Comparison of ENCODE assay signal across 14 cellular contexts in the genomic region with DNA sequence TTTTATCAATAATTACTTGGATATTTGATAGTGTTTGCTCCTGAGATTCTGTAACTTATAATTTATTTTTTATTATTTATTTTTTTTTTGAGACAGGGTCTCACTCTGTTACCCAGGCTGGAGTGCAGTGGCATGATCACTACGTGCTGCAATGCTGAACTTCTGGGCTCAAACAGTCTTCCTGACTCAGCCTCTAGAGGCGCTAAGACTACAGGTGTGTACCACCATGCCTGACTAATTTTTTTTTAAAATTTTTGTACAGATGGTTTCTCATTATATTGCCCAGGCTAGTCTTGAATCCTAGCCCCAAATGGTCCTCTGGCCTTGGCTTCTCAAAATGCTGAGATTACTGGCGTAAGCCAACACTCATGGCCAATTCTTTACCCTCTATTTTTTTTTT.
DNase-seq lines count a peak whose midpoint lies in the region; ATAC-seq lines count a peak whose summit lies in the region.
"Had no signal": no experiment of that assay in that cellular context is flagged by ENCODE, and none has a peak within 500 bp of the region (broad histone marks: within the 10 kb centered on the region; RNA-seq: fewer than 3 reads in every experiment).

No MANE protein-coding gene starts in this region.

- WGBS in mesendoderm (ENCODE audit: extremely low coverage, insufficient coverage, low lambda C conversion rate): no CpG with 5 or more reads among the region's 3 CpGs

- H3K36me3 ChIP-seq in mesendoderm (ENCODE audit: control insufficient read depth, insufficient read depth, low read length): no peaks in the 10 kb centered on the region
- H3K36me3 ChIP-seq: right atrium auricular region had no signal

- no peak overlapping the region for H2BK5ac ChIP-seq in mesendoderm (ENCODE audit: low read length)

- H2AK5ac ChIP-seq in mesendoderm (ENCODE audit: low read length): no peak overlapping the region

- H3K23ac ChIP-seq in mesendoderm (ENCODE audit: low read length): no peak overlapping the region

- H3K56ac ChIP-seq in mesendoderm (ENCODE audit: low read length): no peak overlapping the region

- no peaks in the 10 kb centered on the region for H3K27me3 ChIP-seq in mesendoderm (ENCODE audit: insufficient read depth, low read length, poor library complexity)
- H3K27me3 ChIP-seq: body of pancreas, right atrium auricular region had no signal

- DNase-seq in RPMI8226 (peak; percentile 11), mesendoderm (peak; percentile 50), NCI-H69 (lab: John Stamatoyannopoulos, UW) (no peak), NK-92 (lab: John Stamatoyannopoulos, UW; ENCODE audit: unreplicated experiment) (no peak), NCI-H1092 (lab: John Stamatoyannopoulos, UW) (no peak), ACHN (no peak)
- DNase-seq: activated CD4-positive, alpha-beta T cell treated with anti-CD3 and anti-CD28 coated beads for 4 hours; body of pancreas; KBM-7; NCI-H526 treated with DMSO at 0.1 percent for 48 hours had no signal

- no peaks in the 10 kb centered on the region for H3K4me1 ChIP-seq in mesendoderm (ENCODE audit: control insufficient read depth, low read depth, low read length)
- H3K4me1 ChIP-seq: body of pancreas, right atrium auricular region had no signal

- no peak overlapping the region for H3K18ac ChIP-seq in mesendoderm (ENCODE audit: low read length)

- H3K9ac ChIP-seq in mesendoderm (ENCODE audit: low read length): no peak overlapping the region

- H3K4ac ChIP-seq in mesendoderm (ENCODE audit: low read depth, low read length): no peak overlapping the region

- no peaks in the 10 kb centered on the region for H3K79me1 ChIP-seq in mesendoderm (ENCODE audit: low read length)

- H3K4me3 ChIP-seq in mesendoderm (ENCODE audit: low read length): no peak overlapping the region
- H3K4me3 ChIP-seq: body of pancreas, right atrium auricular region had no signal

- ATAC-seq in GM18511 (IDR thresholded peaks at IDR 0.05; ENCODE audit: unreplicated experiment): peak; percentile 70
- peak; percentile 55 for ATAC-seq in HG02884 (IDR thresholded peaks at IDR 0.05; ENCODE audit: unreplicated experiment)
- ATAC-seq: body of pancreas, SK-N-SH treated with all-trans-retinoic acid at 6 μM for 48 hours had no signal

- no peak overlapping the region for H4K8ac ChIP-seq in mesendoderm (ENCODE audit: low read depth, low read length)

- in situ Hi-C loops in ACHN (cut with HindIII; ENCODE audit: low pct_ligation_motif_present, low pct_unique_long_range_greater_than_20kb, low sequenced_read_pairs): no loop called here

- H3K79me2 ChIP-seq in mesendoderm (ENCODE audit: control insufficient read depth, insufficient read depth, low read length): no peaks in the 10 kb centered on the region

- no peak overlapping the region for H2BK120ac ChIP-seq in mesendoderm (ENCODE audit: low read depth, low read length)

- no peak overlapping the region for H4K5ac ChIP-seq in mesendoderm (ENCODE audit: low read length)

- H2BK15ac ChIP-seq in mesendoderm (replicated peaks; ENCODE audit: low read depth): no peak overlapping the region

- H3K27ac ChIP-seq in mesendoderm (ENCODE audit: low read depth, low read length): no peak overlapping the region
- H3K27ac ChIP-seq: body of pancreas, right atrium auricular region had no signal

- no peak overlapping the region for H3K4me2 ChIP-seq in mesendoderm (ENCODE audit: low read length)

Comparison
In these comparisons a context has a peak if more than half of its experiments do, and no peak if none do; other contexts are left out.
1. DNase-seq: peak in RPMI8226 (single experiment) and mesendoderm (single experiment); none in NCI-H69 (single experiment), NK-92 (single experiment), NCI-H1092 (single experiment) and ACHN (single experiment).